ENCODE assay signal across 8 cellular contexts in the genomic region with DNA sequence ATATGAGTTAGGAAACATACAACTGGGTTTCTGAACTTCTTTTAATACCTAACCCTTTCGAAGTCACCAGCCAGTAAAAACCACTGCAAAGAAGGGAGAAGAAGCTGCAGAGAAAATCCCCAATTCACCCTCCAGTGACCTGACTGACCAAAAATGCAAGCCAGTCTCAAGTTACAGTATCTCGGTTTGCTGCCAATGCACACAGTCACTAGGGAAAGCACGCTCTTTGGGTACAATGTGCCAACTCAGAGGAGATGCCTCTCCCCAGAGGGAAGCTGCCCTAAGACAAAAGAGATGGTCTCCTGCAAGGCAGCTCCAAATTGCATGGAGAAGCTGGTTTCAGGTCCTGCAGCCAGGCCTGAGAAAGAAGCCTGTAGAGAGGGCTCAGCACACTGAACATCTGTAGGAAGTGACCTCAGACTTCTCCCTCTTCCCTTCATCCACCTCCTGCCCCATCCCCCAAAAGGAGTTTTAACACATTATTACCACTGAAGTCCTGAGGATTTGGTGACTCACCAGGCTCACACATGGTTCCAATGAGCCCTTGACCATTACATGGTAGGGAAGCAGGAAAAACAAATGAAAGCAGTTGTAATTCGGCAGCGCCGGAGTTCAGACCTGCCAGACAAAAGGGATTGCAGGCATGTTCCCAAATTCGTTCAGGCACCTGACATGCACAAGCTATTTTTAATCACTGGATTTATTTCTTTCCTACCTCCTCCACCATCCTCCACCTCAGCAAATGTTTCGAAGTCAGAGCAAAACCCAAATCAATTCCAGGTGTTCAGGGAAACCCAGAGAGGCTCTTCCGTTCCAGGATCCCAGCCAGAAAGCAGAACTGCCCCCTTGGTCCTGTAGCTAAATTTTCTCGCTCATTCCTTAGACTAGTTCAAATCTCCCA.
DNase-seq lines count a peak whose midpoint lies in the region; ATAC-seq and TF ChIP-seq lines count a peak whose summit lies in the region.

No MANE protein-coding gene starts in this region.

- peak; percentile 75 for ATAC-seq in Right ventricle myocardium inferior
- ATAC-seq in HG02623 (IDR thresholded peaks at IDR 0.05; ENCODE audit: unreplicated experiment) = peak; percentile 65

- peak overlapping the region; percentile 78 for H4K8ac ChIP-seq in mesenchymal stem cell (ENCODE audit: low read length)

- H3K4me3 Mint-ChIP-seq in progenitor cell of endocrine pancreas (ENCODE audit: low read depth) = no peak overlapping the region

- peaks cover under 1% of the 10 kb centered on the region for H3K79me1 ChIP-seq in mesenchymal stem cell (replicated peaks; ENCODE audit: low read length, poor library complexity, severe bottlenecking)

- H3K27me3 Mint-ChIP-seq in progenitor cell of endocrine pancreas = peaks cover 49% of the 10 kb centered on the region

- peak overlapping the region; percentile 24 for H2BK5ac ChIP-seq in mesenchymal stem cell (ENCODE audit: low read depth, low read length, poor library complexity, severe bottlenecking)

- peak overlapping the region in 1 of 2 experiments; percentile 83 for H3K14ac ChIP-seq in mesenchymal stem cell (ENCODE audit: low read length in 2 of 2)

- peak overlapping the region; percentile 85 for H3K9ac ChIP-seq in mesenchymal stem cell (ENCODE audit: low read length)

- WGBS in mesenchymal stem cell = 22% methylated on average over 9 of the region's 10 CpGs

- H3K4me3 ChIP-seq in breast epithelium = peak overlapping the region in 2 of 3 donors; percentile 4 to 36
- peak overlapping the region in 1 of 2 experiments; percentile 61 for H3K4me3 ChIP-seq in mesenchymal stem cell (ENCODE audit: insufficient read depth in 1 of 2, low read depth in 1 of 2, low read length in 2 of 2)

- peak overlapping the region; percentile 40 to 79 for H2BK12ac ChIP-seq in mesenchymal stem cell (ENCODE audit: low read length in 2 of 2)

- H3K27me3 ChIP-seq in breast epithelium (no peaks in the 10 kb centered on the region), mesenchymal stem cell (ENCODE audit: control insufficient read depth in 1 of 2, insufficient read depth in 1 of 2, low read length in 2 of 2) (no peaks in the 10 kb centered on the region)

- H3K23ac ChIP-seq in mesenchymal stem cell (ENCODE audit: low read length in 2 of 2) = no peak overlapping the region

- TF ChIP-seq CTCF in breast epithelium (IDR thresholded peaks at IDR 0.05) (no peak), progenitor cell of endocrine pancreas (IDR thresholded peaks at IDR 0.05; ENCODE audit: unreplicated experiment) (no peak)

- H3K9me3 ChIP-seq in breast epithelium = no peaks in the 10 kb centered on the region
- H3K9me3 ChIP-seq in mesenchymal stem cell (ENCODE audit: control insufficient read depth, low read length) = no peaks in the 10 kb centered on the region

- H3K27ac ChIP-seq in breast epithelium (peak overlapping the region; percentile 83 to 88), mesenchymal stem cell (ENCODE audit: low read length, poor library complexity, severe bottlenecking) (peak overlapping the region; percentile 96)

- TF ChIP-seq POLR2A in breast epithelium (IDR thresholded peaks at IDR 0.05) = no peak

- peak overlapping the region; percentile 80 for H2AK5ac ChIP-seq in mesenchymal stem cell (ENCODE audit: low read length, severe bottlenecking)

- H3K36me3 ChIP-seq in breast epithelium = no peaks in the 10 kb centered on the region
- H3K36me3 ChIP-seq in mesenchymal stem cell (ENCODE audit: control insufficient read depth in 1 of 2, insufficient read depth in 2 of 2, low read depth in 1 of 2, low read length in 2 of 2) = peaks cover 2 to 6% of the 10 kb centered on the region in 2 experiments

- no peak overlapping the region for H2BK15ac ChIP-seq in mesenchymal stem cell (ENCODE audit: low read depth, poor library complexity, severe bottlenecking)

- DNase-seq in Right ventricle myocardium inferior (ENCODE audit: missing footprints) (no peak), cardiac septum (ENCODE audit: low spot score) (no peak), NCI-H226 (peak; percentile 88), breast epithelium (ENCODE audit: low spot score in 2 of 2) (peak in 1 of 2 donors; percentile 53), mesenchymal stem cell (peak; percentile 98), NCI-H1105 (lab: John Stamatoyannopoulos, UW) (no peak), progenitor cell of endocrine pancreas (ENCODE audit: low spot score, unreplicated experiment) (no peak)

- H4K91ac ChIP-seq in mesenchymal stem cell (ENCODE audit: low read length) = no peak overlapping the region

- peaks cover 7 to 32% of the 10 kb centered on the region in 2 donors for H3K4me1 ChIP-seq in breast epithelium
- peaks cover 21% of the 10 kb centered on the region for H3K4me1 ChIP-seq in mesenchymal stem cell (ENCODE audit: control insufficient read depth, insufficient read depth, low read depth, low read length)

- no peaks in the 10 kb centered on the region for H3K9me3 Mint-ChIP-seq in progenitor cell of endocrine pancreas (ENCODE audit: low read depth)

- H3K4me1 Mint-ChIP-seq in progenitor cell of endocrine pancreas (ENCODE audit: low read depth) = peaks cover 2% of the 10 kb centered on the region

- H3K36me3 Mint-ChIP-seq in progenitor cell of endocrine pancreas (ENCODE audit: insufficient read depth) = no peaks in the 10 kb centered on the region

- H3K4me2 ChIP-seq in mesenchymal stem cell (ENCODE audit: low read length, poor library complexity, severe bottlenecking) = peak overlapping the region; percentile 80

- no peak overlapping the region for H2AFZ ChIP-seq in mesenchymal stem cell (ENCODE audit: low read depth, low read length)

- H2BK120ac ChIP-seq in mesenchymal stem cell (ENCODE audit: low read depth, low read length) = peak overlapping the region; percentile 71

- H3K4ac ChIP-seq in mesenchymal stem cell (ENCODE audit: low read depth in 1 of 2, low read length in 2 of 2) = peak overlapping the region in 1 of 2 experiments; percentile 47

- intact Hi-C loops in Right ventricle myocardium inferior (cut with DNase I) (no loop called here), cardiac septum (cut with DNase I) (no loop called here), breast epithelium (cut with DNase I; ENCODE audit: low total_unique reads) (no loop called here)

- H3K27ac Mint-ChIP-seq in progenitor cell of endocrine pancreas = no peak overlapping the region

- peak overlapping the region; percentile 6 to 79 for H3K18ac ChIP-seq in mesenchymal stem cell (ENCODE audit: low read depth in 1 of 2, low read length in 2 of 2)

Comparison
In these comparisons a context has a peak if more than half of its experiments do, and no peak if none do; other contexts are left out.
1. DNase-seq: peak in NCI-H226 (single experiment) and mesenchymal stem cell (single experiment); none in Right ventricle myocardium inferior (single experiment), cardiac septum (single experiment), NCI-H1105 (single experiment) and progenitor cell of endocrine pancreas (single experiment).